ENCODE assay signal across 10 cellular contexts in genomic region chr22:22702159-22702873, GRCh38. TPM values are rescaled to one million over a fixed set of nuclear protein-coding genes. Genes with fewer than 3 reads are reported as not detected.
DNase-seq lines count a peak whose midpoint lies in the region; ATAC-seq and TF ChIP-seq lines count a peak whose summit lies in the region.
"Had no signal": no experiment of that assay in that cellular context is flagged by ENCODE, and none has a peak within 500 bp of the region (broad histone marks: within the 10 kb centered on the region; RNA-seq: fewer than 3 reads in every experiment).

No MANE protein-coding gene starts in this region.

- H3K79me2 ChIP-seq in OCI-LY3 (ENCODE audit: low read length) = no peaks in the 10 kb centered on the region

- no peak overlapping the region for H3K4me3 Mint-ChIP-seq in activated naive CD8-positive, alpha-beta T cell treated with anti-CD3 and anti-CD28 coated beads, Interleukin-2, amount 50 U/mL, for 24 hours
- no peak overlapping the region for H3K4me3 Mint-ChIP-seq in activated naive CD8-positive, alpha-beta T cell treated with anti-CD3 and anti-CD28 coated beads for 36 hours

- H3K4me1 ChIP-seq in OCI-LY3 (ENCODE audit: low read length) = peaks cover 75% of the 10 kb centered on the region
- no peaks in the 10 kb centered on the region for H3K4me1 ChIP-seq in transverse colon

- no peak overlapping the region for H3K4me2 ChIP-seq in OCI-LY3 (ENCODE audit: low read length)

- H3K4me3 ChIP-seq in OCI-LY3 (ENCODE audit: low read length) (no peak overlapping the region), foreskin fibroblast (ENCODE audit: low read depth in 1 of 2, low read length in 2 of 2) (no peak overlapping the region), transverse colon (no peak overlapping the region)

- no peak for TF ChIP-seq POLR2A in transverse colon (IDR thresholded peaks at IDR 0.05)

- H2AFZ ChIP-seq in OCI-LY3 (ENCODE audit: low read depth, low read length) = no peak overlapping the region

- H4K20me1 ChIP-seq in OCI-LY3 (ENCODE audit: insufficient read depth, low read length) = no peaks in the 10 kb centered on the region

- no peak overlapping the region for H3K27ac Mint-ChIP-seq in activated naive CD8-positive, alpha-beta T cell treated with anti-CD3 and anti-CD28 coated beads, Interleukin-2, amount 50 U/mL, for 24 hours
- no peak overlapping the region for H3K27ac Mint-ChIP-seq in activated naive CD8-positive, alpha-beta T cell treated with anti-CD3 and anti-CD28 coated beads for 36 hours

- WGBS in transverse colon (ENCODE audit: low coverage in 1 of 2), 2 donors = 58% methylated on average over 3 of the region's 3 CpGs; no CpG with 5 or more reads in 1 of the 2 donors

- peak; percentile 62 for TF ChIP-seq CTCF in OCI-LY3 (IDR thresholded peaks at IDR 0.05; ENCODE audit: low read depth, low read length)
- no peak for TF ChIP-seq CTCF in foreskin fibroblast (IDR thresholded peaks at IDR 0.05; ENCODE audit: low read depth, low read length)
- peak in 4 of 5 experiments; percentile 10 to 32 (median 28) for TF ChIP-seq CTCF in transverse colon (IDR thresholded peaks at IDR 0.05)

- in situ Hi-C loops in transverse colon (cut with MboI; ENCODE audit: low pct_ligation_motif_present in 1 of 4, low pct_unique_long_range_greater_than_20kb in 1 of 4, low sequenced_read_pairs in 3 of 4) = no loop called here

- no peak for TF ChIP-seq EP300 in transverse colon (IDR thresholded peaks at IDR 0.05; ENCODE audit: low read depth)

- intact Hi-C loops in transverse colon (cut with DNase I; ENCODE audit: low total_unique reads) = no loop called here

- H3K9ac ChIP-seq in OCI-LY3 (ENCODE audit: low read length) = peak overlapping the region; percentile 65; the same call in 1 of the 2 replicates

- no peak for ATAC-seq in activated naive CD8-positive, alpha-beta T cell treated with anti-CD3 and anti-CD28 coated beads, Interleukin-2, amount 50 U/mL, for 24 hours
- ATAC-seq in HG03280 (IDR thresholded peaks at IDR 0.05; ENCODE audit: unreplicated experiment) (no peak), GM21717 (IDR thresholded peaks at IDR 0.05; ENCODE audit: unreplicated experiment) (no peak), GM18868 (IDR thresholded peaks at IDR 0.05; ENCODE audit: unreplicated experiment) (no peak)
- ATAC-seq: Right ventricle myocardium inferior had no signal

- H3K36me3 ChIP-seq in OCI-LY3 (replicated peaks; ENCODE audit: low read depth, low read length) (no peaks in the 10 kb centered on the region), transverse colon (no peaks in the 10 kb centered on the region)

- no peaks in the 10 kb centered on the region for H3K9me3 Mint-ChIP-seq in activated naive CD8-positive, alpha-beta T cell treated with anti-CD3 and anti-CD28 coated beads, Interleukin-2, amount 50 U/mL, for 24 hours
- H3K9me3 Mint-ChIP-seq in activated naive CD8-positive, alpha-beta T cell treated with anti-CD3 and anti-CD28 coated beads for 36 hours = no peaks in the 10 kb centered on the region

- no peaks in the 10 kb centered on the region for H3K27me3 Mint-ChIP-seq in activated naive CD8-positive, alpha-beta T cell treated with anti-CD3 and anti-CD28 coated beads, Interleukin-2, amount 50 U/mL, for 24 hours
- no peaks in the 10 kb centered on the region for H3K27me3 Mint-ChIP-seq in activated naive CD8-positive, alpha-beta T cell treated with anti-CD3 and anti-CD28 coated beads for 36 hours

- H3K27ac ChIP-seq in OCI-LY3 (ENCODE audit: low read length) (peak overlapping the region; percentile 85), transverse colon (no peak overlapping the region)

- H3K27me3 ChIP-seq in OCI-LY3 (ENCODE audit: low read depth, low read length) (no peaks in the 10 kb centered on the region), transverse colon (no peaks in the 10 kb centered on the region)

- H3K9me3 ChIP-seq in OCI-LY3 (ENCODE audit: insufficient read depth, low read length) (no peaks in the 10 kb centered on the region), transverse colon (no peaks in the 10 kb centered on the region)

- H3K36me3 Mint-ChIP-seq in activated naive CD8-positive, alpha-beta T cell treated with anti-CD3 and anti-CD28 coated beads, Interleukin-2, amount 50 U/mL, for 24 hours (ENCODE audit: low read depth) = no peaks in the 10 kb centered on the region
- no peaks in the 10 kb centered on the region for H3K36me3 Mint-ChIP-seq in activated naive CD8-positive, alpha-beta T cell treated with anti-CD3 and anti-CD28 coated beads for 36 hours

- peaks cover 3% of the 10 kb centered on the region for H3K4me1 Mint-ChIP-seq in activated naive CD8-positive, alpha-beta T cell treated with anti-CD3 and anti-CD28 coated beads, Interleukin-2, amount 50 U/mL, for 24 hours
- H3K4me1 Mint-ChIP-seq in activated naive CD8-positive, alpha-beta T cell treated with anti-CD3 and anti-CD28 coated beads for 36 hours = no peaks in the 10 kb centered on the region

- peak; percentile 13 for DNase-seq in activated naive CD8-positive, alpha-beta T cell treated with anti-CD3 and anti-CD28 coated beads, Interleukin-2, amount 50 U/mL, for 24 hours
- DNase-seq in activated naive CD8-positive, alpha-beta T cell treated with anti-CD3 and anti-CD28 coated beads for 36 hours = no peak
- DNase-seq in foreskin fibroblast = peak; percentile 46 to 48
- DNase-seq in transverse colon = peak; percentile 44
- DNase-seq: dermis blood vessel endothelial cell had no signal

RNA-seq across cellular contexts. Expression of gene GGTLC2, which starts 57.9 kb away (rescaled TPM):
- not detected for total RNA-seq in activated naive CD8-positive, alpha-beta T cell treated with anti-CD3 and anti-CD28 coated beads for 36 hours
- total RNA-seq in transverse colon = not detected
- total RNA-seq: dermis blood vessel endothelial cell, Right ventricle myocardium inferior had no signal
